13 cellular contexts compared by ENCODE assay signal in genomic region chr5:128315671-128316070, GRCh38.
DNase-seq lines count a peak whose midpoint lies in the region; ATAC-seq, FAIRE-seq and TF ChIP-seq lines count a peak whose summit lies in the region.
"Had no signal": no experiment of that assay in that cellular context is flagged by ENCODE, and none has a peak within 500 bp of the region (broad histone marks: within the 10 kb centered on the region; RNA-seq: fewer than 3 reads in every experiment).

No MANE protein-coding gene starts in this region.

- no peaks in the 10 kb centered on the region for H3K27me3 ChIP-seq in PC-3 (ENCODE audit: low read length)
- H3K27me3 ChIP-seq: BLaER1 treated with 17β-estradiol and CSF1 and Interleukin-3, amounts not matched to agents 10 nM and 100 nM had no signal

- H3K4me3 ChIP-seq in PC-3 (ENCODE audit: low read length) (no peak overlapping the region), epithelial cell of esophagus (ENCODE audit: low read length) (no peak overlapping the region)
- H3K4me3 ChIP-seq: BLaER1 treated with 17β-estradiol and CSF1 and Interleukin-3, amounts not matched to agents 10 nM and 100 nM had no signal

- H3K9me3 ChIP-seq in PC-3 (ENCODE audit: low read length): no peaks in the 10 kb centered on the region
- H3K9me3 ChIP-seq: BLaER1 treated with 17β-estradiol and CSF1 and Interleukin-3, amounts not matched to agents 10 nM and 100 nM had no signal

- no peaks in the 10 kb centered on the region for H3K79me2 ChIP-seq in PC-3 (ENCODE audit: low read length)

- POLR2A ChIA-PET in PC-3 (lab: Charles Lee; ENCODE audit: unreplicated experiment): no interaction called here

- no peak overlapping the region for H3K4me2 ChIP-seq in PC-3 (ENCODE audit: low read length)
- H3K4me2 ChIP-seq: BLaER1 treated with 17β-estradiol and CSF1 and Interleukin-3, amounts not matched to agents 10 nM and 100 nM had no signal

- intact Hi-C loops in PC-3 (cut with micrococcal nuclease): no loop called here

- no peak overlapping the region for H3K4me3 Mint-ChIP-seq in osteocyte (ENCODE audit: unreplicated experiment)
- H3K4me3 Mint-ChIP-seq: CD4-positive, CD25-positive, alpha-beta regulatory T cell; IgD-negative memory B cell had no signal

- H3K9me2 ChIP-seq in PC-3 (replicated peaks; ENCODE audit: low read length): no peaks in the 10 kb centered on the region

- H3K4me1 ChIP-seq in PC-3 (ENCODE audit: insufficient read depth, low read length): no peaks in the 10 kb centered on the region
- H3K4me1 ChIP-seq: BLaER1 treated with 17β-estradiol and CSF1 and Interleukin-3, amounts not matched to agents 10 nM and 100 nM had no signal

- H3K27ac ChIP-seq in PC-3 (ENCODE audit: low read length): no peak overlapping the region
- H3K27ac ChIP-seq: BLaER1 treated with 17β-estradiol and CSF1 and Interleukin-3, amounts not matched to agents 10 nM and 100 nM had no signal

- DNase-seq in D721Med (ENCODE audit: insufficient read length, low spot score) (no peak), PC-3 (peak; percentile 16), epithelial cell of esophagus (ENCODE audit: low read depth) (peak; percentile 75), osteocyte (ENCODE audit: extremely low spot score, unreplicated experiment) (no peak), putamen (ENCODE audit: low spot score) (no peak)
- no peak for DNase-seq in activated CD4-positive, alpha-beta T cell treated with anti-CD3 and anti-CD28 coated beads, Interleukin-2, amount 50 U/mL, for 1 hour
- DNase-seq: ACHN; CD4-positive, CD25-positive, alpha-beta regulatory T cell; DMS 273 treated with DMSO at 0.1 percent for 48 hours had no signal

- H3K9ac ChIP-seq in PC-3 (ENCODE audit: low read length): no peak overlapping the region
- H3K9ac ChIP-seq: BLaER1 treated with 17β-estradiol and CSF1 and Interleukin-3, amounts not matched to agents 10 nM and 100 nM had no signal

- H3F3A ChIP-seq in PC-3 (ENCODE audit: low read length, unreplicated experiment): no peaks in the 10 kb centered on the region

- ATAC-seq in PC-3: no peak
- no peak for ATAC-seq in HG02981 (IDR thresholded peaks at IDR 0.05; ENCODE audit: unreplicated experiment)
- ATAC-seq: HCT116 had no signal

- peak overlapping the region; percentile 50 for H3K27ac Mint-ChIP-seq in osteocyte (ENCODE audit: unreplicated experiment)
- H3K27ac Mint-ChIP-seq: CD4-positive, CD25-positive, alpha-beta regulatory T cell; IgD-negative memory B cell had no signal

- BruUV-seq in PC-3 (replicated peaks; lab: Mats Ljungman, UMichigan): no TSS peak

- CTCF ChIA-PET in PC-3 (lab: Charles Lee): no interaction called here

- peak; percentile 32 for FAIRE-seq in D721Med (lab: Jason Lieb, UNC)

- no peak for TF ChIP-seq CTCF in D721Med (IDR thresholded peaks at IDR 0.05; ENCODE audit: insufficient read depth, missing control alignments)
- TF ChIP-seq CTCF in PC-3 (conservative IDR thresholded peaks at IDR 0.05; ENCODE audit: low read depth, low read length): no peak
- TF ChIP-seq CTCF in epithelial cell of esophagus (IDR thresholded peaks at IDR 0.05; ENCODE audit: insufficient read depth, low read depth, low read length, missing control alignments): no peak
- no peak for TF ChIP-seq CTCF in osteocyte (IDR thresholded peaks at IDR 0.05)

- H3K27me3 Mint-ChIP-seq in osteocyte (ENCODE audit: unreplicated experiment): no peaks in the 10 kb centered on the region
- H3K27me3 Mint-ChIP-seq: CD4-positive, CD25-positive, alpha-beta regulatory T cell; IgD-negative memory B cell had no signal

- no peak overlapping the region for H2AFZ ChIP-seq in PC-3 (ENCODE audit: low read length)

- H3K4me1 Mint-ChIP-seq in osteocyte (ENCODE audit: unreplicated experiment): no peaks in the 10 kb centered on the region
- H3K4me1 Mint-ChIP-seq: CD4-positive, CD25-positive, alpha-beta regulatory T cell; IgD-negative memory B cell had no signal

- no peaks in the 10 kb centered on the region for H3K9me3 Mint-ChIP-seq in osteocyte (ENCODE audit: unreplicated experiment)

- H4K20me1 ChIP-seq in PC-3 (ENCODE audit: low read length): no peaks in the 10 kb centered on the region
- H4K20me1 ChIP-seq: BLaER1 treated with 17β-estradiol and CSF1 and Interleukin-3, amounts not matched to agents 10 nM and 100 nM had no signal

- no peaks in the 10 kb centered on the region; the same call in 1 of the 2 replicates for H3K36me3 ChIP-seq in PC-3 (ENCODE audit: low read depth, low read length)
- H3K36me3 ChIP-seq: BLaER1 treated with 17β-estradiol and CSF1 and Interleukin-3, amounts not matched to agents 10 nM and 100 nM had no signal

- peaks cover 69% of the 10 kb centered on the region for H3K36me3 Mint-ChIP-seq in osteocyte (ENCODE audit: unreplicated experiment)
- H3K36me3 Mint-ChIP-seq: CD4-positive, CD25-positive, alpha-beta regulatory T cell; IgD-negative memory B cell had no signal

Comparison
In these comparisons a context has a peak if more than half of its experiments do, and no peak if none do; other contexts are left out.
1. DNase-seq: peak in PC-3 (single experiment) and epithelial cell of esophagus (single experiment); none in D721Med (single experiment), osteocyte (single experiment), putamen (single experiment) and activated CD4-positive, alpha-beta T cell treated with anti-CD3 and anti-CD28 coated beads, Interleukin-2, amount 50 U/mL, for 1 hour (single experiment).